Comparison of ENCODE assay signal across 8 cellular contexts in genomic region chr1:234980657-234981396, GRCh38.
DNase-seq lines count a peak whose midpoint lies in the region; ATAC-seq and TF ChIP-seq lines count a peak whose summit lies in the region.

No MANE protein-coding gene starts in this region.

- no peaks in the 10 kb centered on the region for H3K36me3 ChIP-seq in body of pancreas (replicated peaks in 1 of 2; ENCODE audit: insufficient read depth in 1 of 2, low read depth in 2 of 2)

- H3K9me3 ChIP-seq in body of pancreas: no peaks in the 10 kb centered on the region

- peak in 2 of 3 donors; percentile 27 to 49 for TF ChIP-seq POLR2A in body of pancreas (IDR thresholded peaks at IDR 0.05)

- DNase-seq in UCSD-AML1 (lab: John Stamatoyannopoulos, UW; ENCODE audit: unreplicated experiment): peak; percentile 93
- DNase-seq in body of pancreas: peak; percentile 65 to 89 (median 70)
- peak; percentile 69 for DNase-seq in left kidney (ENCODE audit: low read depth, low spot score)
- peak; percentile 75 to 80 for DNase-seq in stimulated activated CD4-positive, alpha-beta T cell treated with anti-CD3 and anti-CD28 coated beads, Interleukin-2, amount 100 ng/mL, for 24 hours
- DNase-seq in NCI-H2081 (lab: John Stamatoyannopoulos, UW): no peak
- DNase-seq in NCI-H1930 (lab: John Stamatoyannopoulos, UW): no peak

- peaks cover 57% of the 10 kb centered on the region for H3K4me1 ChIP-seq in body of pancreas

- H3K4me3 ChIP-seq in body of pancreas: no peak overlapping the region

- ATAC-seq in GM18867 (IDR thresholded peaks at IDR 0.05; ENCODE audit: unreplicated experiment) (peak; percentile 34), HG03442 (IDR thresholded peaks at IDR 0.05; ENCODE audit: unreplicated experiment) (peak; percentile 34), body of pancreas (peak; percentile 76)

- peak overlapping the region; percentile 63 to 92 (median 86) for H3K27ac ChIP-seq in body of pancreas

- 53 to 54% methylated on average over 13 to 18 of the region's 18 CpGs for WGBS in body of pancreas, 2 donors

- intact Hi-C loops in body of pancreas (cut with DNase I): no loop called here

- no peaks in the 10 kb centered on the region for H3K27me3 ChIP-seq in body of pancreas

- no peak for TF ChIP-seq CTCF in body of pancreas (IDR thresholded peaks at IDR 0.05)

Comparison
In these comparisons a context has a peak if more than half of its experiments do, and no peak if none do; other contexts are left out.
1. DNase-seq: peak in UCSD-AML1 (single experiment), body of pancreas (4 of 4), left kidney (single experiment) and stimulated activated CD4-positive, alpha-beta T cell treated with anti-CD3 and anti-CD28 coated beads, Interleukin-2, amount 100 ng/mL, for 24 hours (2 of 2); none in NCI-H2081 (0 of 2) and NCI-H1930 (0 of 2).
2. Peak in every context shown above with its lines, with median percentiles within 50 percentile points of each other: ATAC-seq.